In the genomic region with DNA sequence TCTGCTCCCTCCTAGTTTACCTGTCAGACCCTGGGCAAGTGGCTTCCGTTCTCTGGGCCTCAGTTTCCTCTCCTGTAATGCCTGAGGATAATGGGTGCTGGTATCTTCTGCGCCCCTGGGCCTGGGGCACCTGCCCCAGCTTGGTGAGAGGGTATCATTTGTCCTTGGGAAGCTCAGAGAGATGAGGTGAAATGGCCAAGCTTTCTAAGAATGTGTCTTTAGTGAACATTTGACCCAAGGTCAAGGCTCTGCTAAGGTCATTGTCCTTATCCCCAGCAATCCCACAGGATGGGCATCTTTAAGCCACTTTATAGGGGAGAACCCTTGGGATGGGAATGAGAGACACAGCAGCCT, we compare ENCODE assay signal across 9 cellular contexts. TPM values are rescaled to one million over a fixed set of nuclear protein-coding genes. Genes with fewer than 3 reads are reported as not detected.
DNase-seq lines count a peak whose midpoint lies in the region; ATAC-seq and TF ChIP-seq lines count a peak whose summit lies in the region.
"Had no signal": no experiment of that assay in that cellular context is flagged by ENCODE, and none has a peak within 500 bp of the region (broad histone marks: within the 10 kb centered on the region; RNA-seq: fewer than 3 reads in every experiment).

No MANE protein-coding gene starts in this region.

- H3K36me3 ChIP-seq in tibial artery = no peaks in the 10 kb centered on the region

- H3K36me3 Mint-ChIP-seq in activated T-cell treated with anti-CD3 and anti-CD28 coated beads, Interleukin-2, amount 50 U/mL, for 4 hours (ENCODE audit: insufficient read depth) = no peaks in the 10 kb centered on the region
- no peaks in the 10 kb centered on the region for H3K36me3 Mint-ChIP-seq in mesothelial cell of epicardium

- no peak for DNase-seq in activated T-cell treated with anti-CD3 and anti-CD28 coated beads, Interleukin-2, amount 50 U/mL, for 4 hours
- no peak for DNase-seq in activated T-cell treated with anti-CD3 and anti-CD28 coated beads for 4 hours
- DNase-seq in mesothelial cell of epicardium (ENCODE audit: low spot score in 2 of 2, unreplicated experiment in 2 of 2) = no peak
- no peak for DNase-seq in tibial artery
- DNase-seq in NCI-H526 treated with DMSO at 0.1 percent for 48 hours (lab: John Stamatoyannopoulos, UW) = no peak
- no peak for DNase-seq in T-helper 9 cell

- peaks cover 3 to 69% (median 49%) of the 10 kb centered on the region in 4 donors for H3K4me1 ChIP-seq in tibial artery

- intact Hi-C loops in tibial artery (cut with DNase I; ENCODE audit: low total_unique reads) = loop anchor here (5.0 kb wide), 1 partner anchor 37 kb away; no protein-coding TSS in a partner anchor

- H3K9me3 Mint-ChIP-seq in activated T-cell treated with anti-CD3 and anti-CD28 coated beads, Interleukin-2, amount 50 U/mL, for 4 hours = no peaks in the 10 kb centered on the region
- H3K9me3 Mint-ChIP-seq in mesothelial cell of epicardium = no peaks in the 10 kb centered on the region

- no peaks in the 10 kb centered on the region for H3K9me3 ChIP-seq in tibial artery

- H3K27ac ChIP-seq in angular gyrus (ENCODE audit: low read depth, low read length) = peak overlapping the region; percentile 89
- H3K27ac ChIP-seq in tibial artery = peak overlapping the region; percentile 99 to 100

- peak overlapping the region; percentile 70 for H3K4me3 Mint-ChIP-seq in activated T-cell treated with anti-CD3 and anti-CD28 coated beads, Interleukin-2, amount 50 U/mL, for 4 hours
- peak overlapping the region; percentile 56 for H3K4me3 Mint-ChIP-seq in mesothelial cell of epicardium

- peaks cover 5% of the 10 kb centered on the region for H3K27me3 Mint-ChIP-seq in activated T-cell treated with anti-CD3 and anti-CD28 coated beads, Interleukin-2, amount 50 U/mL, for 4 hours (ENCODE audit: low read depth)
- peaks cover 88% of the 10 kb centered on the region for H3K27me3 Mint-ChIP-seq in mesothelial cell of epicardium (ENCODE audit: low read depth)

- TF ChIP-seq CTCF in mesothelial cell of epicardium (IDR thresholded peaks at IDR 0.05; ENCODE audit: unreplicated experiment) (no peak), tibial artery (IDR thresholded peaks at IDR 0.05) (no peak)

- H3K27me3 ChIP-seq in tibial artery = no peaks in the 10 kb centered on the region

- ATAC-seq in activated T-cell treated with anti-CD3 and anti-CD28 coated beads, Interleukin-2, amount 50 U/mL, for 4 hours = no peak
- no peak for ATAC-seq in HG03045 (IDR thresholded peaks at IDR 0.05; ENCODE audit: unreplicated experiment)
- ATAC-seq: activated CD4-positive, CD25-positive, alpha-beta regulatory T cell treated with anti-CD3 and anti-CD28 coated beads, Interleukin-2, amount 50 U/mL, for 24 hours had no signal

- H3K4me3 ChIP-seq in tibial artery = peak overlapping the region; percentile 98

- H3K4me1 Mint-ChIP-seq in activated T-cell treated with anti-CD3 and anti-CD28 coated beads, Interleukin-2, amount 50 U/mL, for 4 hours (ENCODE audit: low read depth) = peaks cover 41% of the 10 kb centered on the region
- peaks cover 30% of the 10 kb centered on the region for H3K4me1 Mint-ChIP-seq in mesothelial cell of epicardium

- H3K27ac Mint-ChIP-seq in mesothelial cell of epicardium = no peak overlapping the region

RNA-seq across cellular contexts. Expression of a gene that starts 1.3 kb away (rescaled TPM):
- 10 to 100 TPM; 26.0 to 33.6 (median 30.3) TPM for total RNA-seq in activated T-cell treated with anti-CD3 and anti-CD28 coated beads, Interleukin-2, amount 50 U/mL, for 4 hours
- 28.6 to 32.9 TPM (median 32.2 TPM) in 3 replicates for total RNA-seq in mesothelial cell of epicardium
